14 cellular contexts compared by ENCODE assay signal in the genomic region with DNA sequence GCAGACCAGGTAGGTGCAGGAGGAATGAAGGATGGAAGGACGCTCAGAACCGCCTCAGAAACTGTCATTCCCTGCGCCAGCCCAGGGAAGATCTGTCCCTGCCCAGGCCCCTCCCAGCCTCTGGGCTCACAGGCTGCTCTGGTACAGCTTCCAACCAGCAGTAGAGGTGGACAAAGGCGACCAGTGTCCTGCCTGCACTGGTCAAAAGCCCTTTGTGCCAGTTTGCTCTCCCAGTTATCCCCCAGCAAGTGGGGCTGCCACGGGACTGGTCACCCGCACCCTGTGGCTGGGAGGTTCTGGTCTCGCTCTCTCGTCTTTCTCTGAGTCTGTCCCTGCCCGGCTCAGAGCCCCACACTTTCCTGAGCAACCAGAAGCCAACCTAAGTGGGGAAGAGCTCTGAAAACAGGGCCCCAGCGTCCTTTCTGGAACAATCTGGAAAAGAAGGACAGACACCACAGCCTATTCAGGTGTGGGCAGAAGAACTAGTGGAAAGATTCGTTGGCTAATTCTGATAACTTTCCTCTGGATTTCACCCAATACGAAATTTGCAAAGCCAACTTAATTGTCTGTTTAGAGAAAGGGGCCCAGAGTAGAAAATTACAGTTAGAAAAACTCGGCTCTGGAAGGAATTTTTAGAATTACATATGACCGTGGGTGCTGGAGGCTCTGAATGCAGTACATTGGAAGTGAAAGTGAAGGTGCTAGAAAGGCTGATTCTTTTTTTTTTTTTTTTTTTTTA. TPM values are rescaled to one million over a fixed set of nuclear protein-coding genes. Genes with fewer than 3 reads are reported as not detected.
DNase-seq lines count a peak whose midpoint lies in the region; ATAC-seq, FAIRE-seq and TF ChIP-seq lines count a peak whose summit lies in the region.
"Had no signal": no experiment of that assay in that cellular context is flagged by ENCODE, and none has a peak within 500 bp of the region (broad histone marks: within the 10 kb centered on the region; RNA-seq: fewer than 3 reads in every experiment).

No MANE protein-coding gene starts in this region.

- peaks cover 24% of the 10 kb centered on the region for H3K4me1 ChIP-seq in endothelial cell of umbilical vein (ENCODE audit: control insufficient read depth, extremely low read depth, insufficient read depth, low read length)
- peaks cover 27% of the 10 kb centered on the region for H3K4me1 ChIP-seq in mesenchymal stem cell (ENCODE audit: control insufficient read depth, insufficient read depth, low read depth, low read length)
- H3K4me1 ChIP-seq in subcutaneous abdominal adipose tissue (ENCODE audit: control insufficient read depth in 5 of 5, insufficient read depth in 5 of 5, low read length in 5 of 5) = peaks cover 0 to 26% (median 18%) of the 10 kb centered on the region in 5 donors
- H3K4me1 ChIP-seq in breast epithelium = no peaks in the 10 kb centered on the region
- H3K4me1 ChIP-seq: body of pancreas, Caco-2 had no signal

- no peak overlapping the region for H3K4ac ChIP-seq in mesenchymal stem cell (ENCODE audit: low read depth in 1 of 2, low read length in 2 of 2)

- H3K4me1 Mint-ChIP-seq in natural killer cell treated with Interleukin-12 subunit alpha and Interleukin-12 subunit beta and Interleukin-15 and Interleukin-18, amount 100 ng/mL, for 72 hours (ENCODE audit: low read depth in 2 of 2) = peaks cover 5 to 12% of the 10 kb centered on the region in 2 donors

- H3K9me3 Mint-ChIP-seq in natural killer cell treated with Interleukin-12 subunit alpha and Interleukin-12 subunit beta and Interleukin-15 and Interleukin-18, amount 100 ng/mL, for 72 hours = no peaks in the 10 kb centered on the region

- no peaks in the 10 kb centered on the region for H4K20me1 ChIP-seq in endothelial cell of umbilical vein (replicated peaks; ENCODE audit: control insufficient read depth, extremely low read depth, insufficient read depth, low read length)

- H2AK5ac ChIP-seq in mesenchymal stem cell (ENCODE audit: low read length, severe bottlenecking) = peak overlapping the region; percentile 70

- TF ChIP-seq CTCF in endothelial cell of umbilical vein (IDR thresholded peaks at IDR 0.05; ENCODE audit: extremely low read depth in 1 of 2, insufficient read depth in 1 of 2, low read depth in 1 of 2, low read length in 2 of 2) = no peak
- no peak for TF ChIP-seq CTCF in breast epithelium (IDR thresholded peaks at IDR 0.05)

- no peaks in the 10 kb centered on the region for H3K9me3 ChIP-seq in endothelial cell of umbilical vein (replicated peaks; ENCODE audit: control insufficient read depth, insufficient read depth, low read length)
- no peaks in the 10 kb centered on the region for H3K9me3 ChIP-seq in mesenchymal stem cell (ENCODE audit: control insufficient read depth, low read length)
- no peaks in the 10 kb centered on the region for H3K9me3 ChIP-seq in subcutaneous abdominal adipose tissue (ENCODE audit: control insufficient read depth in 5 of 5, low read length in 5 of 5)
- no peaks in the 10 kb centered on the region for H3K9me3 ChIP-seq in breast epithelium
- H3K9me3 ChIP-seq: body of pancreas, Caco-2 had no signal

- no peak overlapping the region for H2BK15ac ChIP-seq in mesenchymal stem cell (ENCODE audit: low read depth, poor library complexity, severe bottlenecking)

- no peaks in the 10 kb centered on the region for H3K9me1 ChIP-seq in endothelial cell of umbilical vein (replicated peaks; ENCODE audit: control insufficient read depth, extremely low read depth, insufficient read depth, low read length)

- H4K91ac ChIP-seq in mesenchymal stem cell (ENCODE audit: low read length) = no peak overlapping the region

- no peak overlapping the region for H3K27ac Mint-ChIP-seq in natural killer cell treated with Interleukin-12 subunit alpha and Interleukin-12 subunit beta and Interleukin-15 and Interleukin-18, amount 100 ng/mL, for 72 hours

- peak; percentile 72 for FAIRE-seq in endothelial cell of umbilical vein (lab: Jason Lieb, UNC)
- FAIRE-seq: keratinocyte had no signal

- no peak overlapping the region for H2BK5ac ChIP-seq in mesenchymal stem cell (ENCODE audit: low read depth, low read length, poor library complexity, severe bottlenecking)

- no peak overlapping the region for H3K18ac ChIP-seq in mesenchymal stem cell (ENCODE audit: low read depth in 1 of 2, low read length in 2 of 2)

- H3K4me2 ChIP-seq in endothelial cell of umbilical vein (ENCODE audit: insufficient read depth, low read length) (no peak overlapping the region), mesenchymal stem cell (ENCODE audit: low read length, poor library complexity, severe bottlenecking) (no peak overlapping the region)

- BruUV-seq in endothelial cell of umbilical vein (replicated peaks; lab: Mats Ljungman, UMichigan) = TSS peak; percentile 44

- H3K9ac ChIP-seq in endothelial cell of umbilical vein (replicated peaks; ENCODE audit: extremely low read depth, insufficient read depth, low read length) = peak overlapping the region; percentile 26
- no peak overlapping the region for H3K9ac ChIP-seq in mesenchymal stem cell (ENCODE audit: low read length)
- peak overlapping the region in 4 of 5 donors; percentile 25 to 77 (median 48) for H3K9ac ChIP-seq in subcutaneous abdominal adipose tissue (ENCODE audit: low read length in 5 of 5)

- H3K36me3 Mint-ChIP-seq in natural killer cell treated with Interleukin-12 subunit alpha and Interleukin-12 subunit beta and Interleukin-15 and Interleukin-18, amount 100 ng/mL, for 72 hours = no peaks in the 10 kb centered on the region

- no peaks in the 10 kb centered on the region for H3K27me3 ChIP-seq in endothelial cell of umbilical vein (ENCODE audit: control insufficient read depth in 2 of 2, insufficient read depth in 2 of 2, low read length in 2 of 2)
- no peaks in the 10 kb centered on the region for H3K27me3 ChIP-seq in mesenchymal stem cell (ENCODE audit: control insufficient read depth in 1 of 2, insufficient read depth in 1 of 2, low read length in 2 of 2)
- H3K27me3 ChIP-seq in subcutaneous abdominal adipose tissue (ENCODE audit: control insufficient read depth in 5 of 5, insufficient read depth in 4 of 5, low read length in 5 of 5) = no peaks in the 10 kb centered on the region
- no peaks in the 10 kb centered on the region for H3K27me3 ChIP-seq in breast epithelium
- H3K27me3 ChIP-seq: body of pancreas had no signal

- H4K8ac ChIP-seq in mesenchymal stem cell (ENCODE audit: low read length) = no peak overlapping the region

- dilution Hi-C loops in endothelial cell of umbilical vein (cut with MboI; ENCODE audit: extremely low pct_ligation_motif_present, low sequenced_read_pairs) = no loop called here

- CTCF ChIA-PET in endothelial cell of umbilical vein (lab: Charles Lee) = interaction anchor here (1.2 to 1.9 kb wide), 2 partner anchors 27 to 102 kb away, joined by 3 to 8 read pairs; no protein-coding TSS in a partner anchor

- no peak overlapping the region for H3K4me3 Mint-ChIP-seq in natural killer cell treated with Interleukin-12 subunit alpha and Interleukin-12 subunit beta and Interleukin-15 and Interleukin-18, amount 100 ng/mL, for 72 hours

- POLR2A ChIA-PET in endothelial cell of umbilical vein (lab: Charles Lee) = interaction anchor here (0.6 kb wide), 1 partner anchor 22 kb away, joined by 4 read pairs; no protein-coding TSS in a partner anchor

- H3K14ac ChIP-seq in mesenchymal stem cell (ENCODE audit: low read length in 2 of 2) = no peak overlapping the region

- H2BK120ac ChIP-seq in mesenchymal stem cell (ENCODE audit: low read depth, low read length) = no peak overlapping the region

- peaks cover 7% of the 10 kb centered on the region for H3K79me1 ChIP-seq in mesenchymal stem cell (replicated peaks; ENCODE audit: low read length, poor library complexity, severe bottlenecking)

- H3K27ac ChIP-seq in endothelial cell of umbilical vein (ENCODE audit: insufficient read depth, low read depth, low read length) (peak overlapping the region; percentile 83), mesenchymal stem cell (ENCODE audit: low read length, poor library complexity, severe bottlenecking) (no peak overlapping the region), subcutaneous abdominal adipose tissue (ENCODE audit: low read depth, low read length) (peak overlapping the region; percentile 95), breast epithelium (peak overlapping the region in 1 of 2 donors; percentile 55)
- H3K27ac ChIP-seq: body of pancreas had no signal

- H2AFZ ChIP-seq in endothelial cell of umbilical vein (ENCODE audit: low read depth, low read length) (no peak overlapping the region), mesenchymal stem cell (ENCODE audit: low read depth, low read length) (no peak overlapping the region)

- H3K36me3 ChIP-seq in endothelial cell of umbilical vein (ENCODE audit: control insufficient read depth in 2 of 2, extremely low read depth in 1 of 2, insufficient read depth in 2 of 2, low read length in 2 of 2) = peaks cover 0 to 9% of the 10 kb centered on the region in 2 experiments
- H3K36me3 ChIP-seq in mesenchymal stem cell (ENCODE audit: control insufficient read depth in 1 of 2, insufficient read depth in 2 of 2, low read depth in 1 of 2, low read length in 2 of 2) = peaks cover 52 to 68% of the 10 kb centered on the region in 2 experiments
- H3K36me3 ChIP-seq in subcutaneous abdominal adipose tissue (ENCODE audit: control insufficient read depth in 5 of 5, insufficient read depth in 5 of 5, low read length in 5 of 5) = peaks cover 3 to 49% (median 26%) of the 10 kb centered on the region in 5 donors
- H3K36me3 ChIP-seq in breast epithelium = no peaks in the 10 kb centered on the region

- intact Hi-C loops in endothelial cell of umbilical vein (cut with micrococcal nuclease) (loop anchor here (1.0 to 5.0 kb wide), 3 partner anchors 33 to 53 kb away; partner anchors contain the start of genes RILPL1 and RILPL2), breast epithelium (cut with DNase I; ENCODE audit: low total_unique reads) (loop anchor here (10.0 kb wide), 1 partner anchor 95 kb away; the partner anchor contains the start of gene KMT5A)

- H3K4me3 ChIP-seq in endothelial cell of umbilical vein (replicated peaks in 1 of 3; ENCODE audit: insufficient read depth in 1 of 3, low read depth in 1 of 3, low read length in 3 of 3) (no peak overlapping the region), mesenchymal stem cell (ENCODE audit: insufficient read depth in 1 of 2, low read depth in 1 of 2, low read length in 2 of 2) (no peak overlapping the region), subcutaneous abdominal adipose tissue (ENCODE audit: low read depth in 1 of 5, low read length in 5 of 5) (peak overlapping the region in 3 of 5 donors; percentile 3 to 17 (median 9)), breast epithelium (no peak overlapping the region)
- H3K4me3 ChIP-seq: body of pancreas had no signal

- no peak overlapping the region for H2BK12ac ChIP-seq in mesenchymal stem cell (ENCODE audit: low read length in 2 of 2)

- WGBS in mesenchymal stem cell = 96% methylated on average over 14 of the region's 14 CpGs

- ATAC-seq in natural killer cell treated with Interleukin-12 subunit alpha and Interleukin-12 subunit beta and Interleukin-15 and Interleukin-18, amount 100 ng/mL, for 72 hours = no peak

- H3K23ac ChIP-seq in mesenchymal stem cell (ENCODE audit: low read length in 2 of 2) = no peak overlapping the region

- H3K79me2 ChIP-seq in endothelial cell of umbilical vein (ENCODE audit: control insufficient read depth, insufficient read depth, low read length) = no peaks in the 10 kb centered on the region

- DNase-seq in OCI-M1 (lab: John Stamatoyannopoulos, UW) (peak; percentile 21), endothelial cell of umbilical vein (ENCODE audit: low read depth, low spot score) (peak; percentile 27), mesenchymal stem cell (no peak), HuH-7.5 (ENCODE audit: low spot score) (no peak), DMS153 treated with DMSO at 0.1 percent for 48 hours (lab: John Stamatoyannopoulos, UW; ENCODE audit: unreplicated experiment) (no peak), breast epithelium (ENCODE audit: low spot score in 2 of 2) (no peak)
- DNase-seq in natural killer cell treated with Interleukin-12 subunit alpha and Interleukin-12 subunit beta and Interleukin-15 and Interleukin-18, amount 100 ng/mL, for 72 hours (ENCODE audit: low spot score) = no peak
- DNase-seq: body of pancreas, Caco-2, KG1, NCI-H2029, T-helper 9 cell had no signal

- no peak for TF ChIP-seq POLR2A in endothelial cell of umbilical vein (IDR thresholded peaks at IDR 0.05; ENCODE audit: low read depth, low read length)
- TF ChIP-seq POLR2A in breast epithelium (IDR thresholded peaks at IDR 0.05) = no peak

- H3K27me3 Mint-ChIP-seq in natural killer cell treated with Interleukin-12 subunit alpha and Interleukin-12 subunit beta and Interleukin-15 and Interleukin-18, amount 100 ng/mL, for 72 hours = peaks cover 0 to 2% of the 10 kb centered on the region in 2 donors

RNA-seq across cellular contexts. Expression of gene SNRNP35, which starts 21.7 kb away (rescaled TPM):
- total RNA-seq in endothelial cell of umbilical vein = 27.9 and 30.6 TPM in 2 replicates
- 14.6 and 15.9 TPM in 2 replicates for polyA plus RNA-seq in endothelial cell of umbilical vein
- polyA plus RNA-seq in endothelial cell of umbilical vein (2011; cell fraction: cytosol; rRNA removed) = 20.6 and 23.2 TPM in 2 replicates
- 28.1 and 34.6 TPM in 2 replicates for polyA plus RNA-seq in endothelial cell of umbilical vein (2011; cell fraction: nucleus; rRNA removed)
- polyA plus RNA-seq in endothelial cell of umbilical vein (2012) = 25.1 and 25.7 TPM in 2 replicates
- polyA minus RNA-seq in endothelial cell of umbilical vein = 13.3 and 16.2 TPM in 2 replicates
- 5.9 TPM for polyA minus RNA-seq in endothelial cell of umbilical vein (2011; cell fraction: cytosol; rRNA and poly(A)+ RNA removed)
- 24.5 and 35.8 TPM in 2 replicates for polyA minus RNA-seq in endothelial cell of umbilical vein (2011; cell fraction: nucleus; rRNA and poly(A)+ RNA removed)
- polyA plus RNA-seq in mesenchymal stem cell (2013, experiment 1 of 2) = 12.3 TPM
- polyA plus RNA-seq in mesenchymal stem cell (2013, experiment 2 of 2) = 11.3 TPM
- 10 to 100 TPM; 27.3 to 36.9 TPM for total RNA-seq in natural killer cell treated with Interleukin-12 subunit alpha and Interleukin-12 subunit beta and Interleukin-15 and Interleukin-18, amount 100 ng/mL, for 72 hours
- total RNA-seq in breast epithelium = 10 to 100 TPM; 14.6 to 24.1 (median 17.7) TPM

RNA-seq across cellular contexts. Expression of gene RILPL2, which starts 43.1 kb away (rescaled TPM):
- 4.6 and 7.2 TPM in 2 replicates for total RNA-seq in endothelial cell of umbilical vein
- 3.0 and 3.3 TPM in 2 replicates for polyA plus RNA-seq in endothelial cell of umbilical vein
- polyA plus RNA-seq in endothelial cell of umbilical vein (2011; cell fraction: cytosol; rRNA removed) = 4.7 and 5.1 TPM in 2 replicates
- polyA plus RNA-seq in endothelial cell of umbilical vein (2011; cell fraction: nucleus; rRNA removed) = 2.3 and 2.6 TPM in 2 replicates
- 5.0 and 5.1 TPM in 2 replicates for polyA plus RNA-seq in endothelial cell of umbilical vein (2012)
- polyA minus RNA-seq in endothelial cell of umbilical vein = 1.8 and 2.3 TPM in 2 replicates
- polyA minus RNA-seq in endothelial cell of umbilical vein (2011; cell fraction: cytosol; rRNA and poly(A)+ RNA removed) = 1.4 TPM
- 1.2 and 1.6 TPM in 2 replicates for polyA minus RNA-seq in endothelial cell of umbilical vein (2011; cell fraction: nucleus; rRNA and poly(A)+ RNA removed)
- polyA plus RNA-seq in mesenchymal stem cell (2013, experiment 1 of 2) = 5.2 TPM
- polyA plus RNA-seq in mesenchymal stem cell (2013, experiment 2 of 2) = 5.5 TPM
- 10 to 100 TPM in 1 of 2 donors, 1 to 10 TPM in 1; 9.7 to 12.2 TPM for total RNA-seq in natural killer cell treated with Interleukin-12 subunit alpha and Interleukin-12 subunit beta and Interleukin-15 and Interleukin-18, amount 100 ng/mL, for 72 hours
- total RNA-seq in breast epithelium = 10 to 100 TPM in 1 of 3 donors, 1 to 10 TPM in 2; 8.9 to 11.8 (median 9.1) TPM

RNA-seq across cellular contexts. Expression of gene RILPL1, which starts 53.9 kb away (rescaled TPM):
- total RNA-seq in endothelial cell of umbilical vein (29.7 and 30.4 TPM in 2 replicates), breast epithelium (10 to 100 TPM; 14.4 to 15.1 (median 14.7) TPM)
- 34.3 and 38.4 TPM in 2 replicates for polyA plus RNA-seq in endothelial cell of umbilical vein
- polyA plus RNA-seq in endothelial cell of umbilical vein (2011; cell fraction: cytosol; rRNA removed) = 27.2 and 31.6 TPM in 2 replicates
- 42.9 and 57.0 TPM in 2 replicates for polyA plus RNA-seq in endothelial cell of umbilical vein (2011; cell fraction: nucleus; rRNA removed)
- polyA plus RNA-seq in endothelial cell of umbilical vein (2012) = 24.4 and 37.5 TPM in 2 replicates
- polyA minus RNA-seq in endothelial cell of umbilical vein = 24.9 and 30.1 TPM in 2 replicates
- 4.9 TPM for polyA minus RNA-seq in endothelial cell of umbilical vein (2011; cell fraction: cytosol; rRNA and poly(A)+ RNA removed)
- 16.3 and 24.8 TPM in 2 replicates for polyA minus RNA-seq in endothelial cell of umbilical vein (2011; cell fraction: nucleus; rRNA and poly(A)+ RNA removed)
- polyA plus RNA-seq in mesenchymal stem cell (2013, experiment 1 of 2) = 43.2 TPM
- polyA plus RNA-seq in mesenchymal stem cell (2013, experiment 2 of 2) = 47.0 TPM
- total RNA-seq in natural killer cell treated with Interleukin-12 subunit alpha and Interleukin-12 subunit beta and Interleukin-15 and Interleukin-18, amount 100 ng/mL, for 72 hours = 1 to 10 TPM; 2.1 to 2.6 TPM

Comparison
In these comparisons a context has a peak if more than half of its experiments do, and no peak if none do; other contexts are left out.
1. DNase-seq: peak in OCI-M1 (single experiment) and endothelial cell of umbilical vein (single experiment); none in mesenchymal stem cell (single experiment), natural killer cell treated with Interleukin-12 subunit alpha and Interleukin-12 subunit beta and Interleukin-15 and Interleukin-18, amount 100 ng/mL, for 72 hours (single experiment), HuH-7.5 (single experiment), DMS153 treated with DMSO at 0.1 percent for 48 hours (single experiment) and breast epithelium (0 of 2).
2. H3K4me3 ChIP-seq: peak in subcutaneous abdominal adipose tissue (3 of 5); none in endothelial cell of umbilical vein (0 of 3), mesenchymal stem cell (0 of 2) and breast epithelium (0 of 3).